Comparison of ENCODE assay signal across 15 cellular contexts in genomic region chr2:8501061-8501460, GRCh38.
A peak's percentile ranks its signal among the peaks of the same experiment; 100 is the strongest.
DNase-seq lines count a peak whose midpoint lies in the region; ATAC-seq and TF ChIP-seq lines count a peak whose summit lies in the region.
"Had no signal": no experiment of that assay in that cellular context is flagged by ENCODE, and none has a peak within 500 bp of the region (broad histone marks: within the 10 kb centered on the region; RNA-seq: fewer than 3 reads in every experiment).

No MANE protein-coding gene starts in this region.

- TF ChIP-seq EP300 in transverse colon (IDR thresholded peaks at IDR 0.05; ENCODE audit: low read depth): no peak

- TF ChIP-seq CTCF in left lung (IDR thresholded peaks at IDR 0.05) (no peak), upper lobe of right lung (IDR thresholded peaks at IDR 0.05) (no peak), RWPE1 (conservative IDR thresholded peaks at IDR 0.05; ENCODE audit: low read depth) (no peak), transverse colon (IDR thresholded peaks at IDR 0.05) (no peak)

- H3K27me3 ChIP-seq in left lung: no peaks in the 10 kb centered on the region
- no peaks in the 10 kb centered on the region for H3K27me3 ChIP-seq in upper lobe of right lung
- H3K27me3 ChIP-seq in transverse colon: no peaks in the 10 kb centered on the region

- H3K4me1 ChIP-seq in left lung: peaks cover 7 to 38% of the 10 kb centered on the region in 2 donors
- H3K4me1 ChIP-seq in upper lobe of right lung: peaks cover 19% of the 10 kb centered on the region
- H3K4me1 ChIP-seq in transverse colon: peaks cover 0 to 34% (median 25%) of the 10 kb centered on the region in 4 donors

- peak; percentile 11 for ATAC-seq in left lung
- peak; percentile 46 for ATAC-seq in upper lobe of right lung
- ATAC-seq in HG02938 (IDR thresholded peaks at IDR 0.05; ENCODE audit: unreplicated experiment): no peak

- H3K4me3 ChIP-seq in left lung (no peak overlapping the region), upper lobe of right lung (no peak overlapping the region), transverse colon (no peak overlapping the region)

- H3K27ac ChIP-seq in left lung (peak overlapping the region in 1 of 2 donors; percentile 58), upper lobe of right lung (no peak overlapping the region), RWPE1 (no peak overlapping the region), transverse colon (peak overlapping the region in 2 of 4 donors; percentile 29 to 65)

- in situ Hi-C loops in transverse colon (cut with MboI; ENCODE audit: low pct_ligation_motif_present in 1 of 4, low pct_unique_long_range_greater_than_20kb in 1 of 4, low sequenced_read_pairs in 3 of 4): no loop called here

- DNase-seq in SIG-M5 treated with dmso at 0.1 percent for 504 hours (lab: John Stamatoyannopoulos, UW; ENCODE audit: unreplicated experiment): peak; percentile 13
- no peak for DNase-seq in SIG-M5 (lab: John Stamatoyannopoulos, UW)
- peak; percentile 49 for DNase-seq in SKM-1 (lab: John Stamatoyannopoulos, UW; ENCODE audit: unreplicated experiment)
- no peak for DNase-seq in left lung
- DNase-seq in upper lobe of right lung: no peak
- DNase-seq in RWPE1 (ENCODE audit: low spot score): no peak
- no peak for DNase-seq in transverse colon
- DNase-seq: C1 segment of cervical spinal cord, COR-L47, GF-D8, KBM-7, NCI-H1048, NCI-H2081 treated with DMSO at 0.1 percent for 48 hours, NCI-H2227 treated with DMSO at 0.1 percent for 48 hours had no signal

- WGBS in transverse colon (ENCODE audit: low coverage in 1 of 2), 2 donors: 82% methylated on average over 5 of the region's 5 CpGs; no CpG with 5 or more reads in 1 of the 2 donors

- no peak for TF ChIP-seq POLR2A in transverse colon (IDR thresholded peaks at IDR 0.05)

- CTCF ChIA-PET in RWPE1 (lab: Yijun Ruan, JAX): no interaction called here

- no peaks in the 10 kb centered on the region for H3K36me3 ChIP-seq in left lung
- H3K36me3 ChIP-seq in upper lobe of right lung: no peaks in the 10 kb centered on the region
- H3K36me3 ChIP-seq in transverse colon: no peaks in the 10 kb centered on the region

- intact Hi-C loops in left lung (cut with DNase I) (no loop called here), upper lobe of right lung (cut with DNase I) (no loop called here), transverse colon (cut with DNase I; ENCODE audit: low total_unique reads) (no loop called here)

- POLR2A ChIA-PET in RWPE1 (lab: Yijun Ruan, JAX; ENCODE audit: low non-redundant PET): interaction anchor here (0.5 kb wide), 1 partner anchor 70 kb away, joined by 3 read pairs; no protein-coding TSS in a partner anchor

- no peaks in the 10 kb centered on the region for H3K9me3 ChIP-seq in left lung
- no peaks in the 10 kb centered on the region for H3K9me3 ChIP-seq in upper lobe of right lung
- no peaks in the 10 kb centered on the region for H3K9me3 ChIP-seq in transverse colon

Comparison
In these comparisons a context has a peak if more than half of its experiments do, and no peak if none do; other contexts are left out.
1. DNase-seq: peak in SIG-M5 treated with dmso at 0.1 percent for 504 hours (single experiment) and SKM-1 (single experiment); none in SIG-M5 (single experiment), left lung (0 of 2), upper lobe of right lung (single experiment), RWPE1 (single experiment) and transverse colon (single experiment).